ENCODE assay signal across 11 cellular contexts in genomic region chr14:89589400-89590128, GRCh38.
A peak's percentile ranks its signal among the peaks of the same experiment; 100 is the strongest.
DNase-seq lines count a peak whose midpoint lies in the region; ATAC-seq and TF ChIP-seq lines count a peak whose summit lies in the region.
"Had no signal": no experiment of that assay in that cellular context is flagged by ENCODE, and none has a peak within 500 bp of the region (broad histone marks: within the 10 kb centered on the region; RNA-seq: fewer than 3 reads in every experiment).

No MANE protein-coding gene starts in this region.

- H3K27me3 ChIP-seq in BLaER1 (no peaks in the 10 kb centered on the region), tibial artery (no peaks in the 10 kb centered on the region)

- peaks cover 64% of the 10 kb centered on the region for H3K9me3 ChIP-seq in BLaER1
- no peaks in the 10 kb centered on the region for H3K9me3 ChIP-seq in tibial artery

- intact Hi-C loops in tibial artery (cut with DNase I; ENCODE audit: low total_unique reads): no loop called here

- peaks cover 15% of the 10 kb centered on the region for H3K4me1 ChIP-seq in BLaER1
- no peaks in the 10 kb centered on the region for H3K4me1 ChIP-seq in tibial artery

- peaks cover 12% of the 10 kb centered on the region for H3K36me3 Mint-ChIP-seq in IgD-negative memory B cell

- peaks cover 2% of the 10 kb centered on the region for H3K27me3 Mint-ChIP-seq in IgD-negative memory B cell

- peak overlapping the region; percentile 60 for H3K4me2 ChIP-seq in BLaER1

- DNase-seq in globus pallidus (ENCODE audit: low spot score) (peak; percentile 64), tibial artery (no peak), activated T-cell treated with anti-CD3 and anti-CD28 coated beads for 4 hours (no peak), activated gamma-delta T cell (lab: John Stamatoyannopoulos, UW) (no peak)
- DNase-seq in activated CD8-positive, alpha-beta memory T cell treated with anti-CD3 and anti-CD28 coated beads, Interleukin-2, amount 50 U/mL, for 4 hours: no peak
- DNase-seq: cortex of kidney, KG1 had no signal

- peak; percentile 53 for ATAC-seq in GM19397 (IDR thresholded peaks at IDR 0.05; ENCODE audit: unreplicated experiment)

- H3K4me3 ChIP-seq in BLaER1 (no peak overlapping the region), tibial artery (no peak overlapping the region)

- peaks cover 28 to 63% (median 37%) of the 10 kb centered on the region in 3 donors for H3K4me1 Mint-ChIP-seq in IgD-negative memory B cell

- no peak overlapping the region for H3K27ac ChIP-seq in BLaER1
- H3K27ac ChIP-seq in tibial artery: no peak overlapping the region
- H3K27ac ChIP-seq: C4-2B had no signal

- H4K20me1 ChIP-seq in BLaER1: no peaks in the 10 kb centered on the region; the same call in 1 of the 2 replicates

- H3K9me3 Mint-ChIP-seq in IgD-negative memory B cell: peaks cover 0 to 11% (median 2%) of the 10 kb centered on the region in 3 donors

- no peak overlapping the region for H3K9ac ChIP-seq in BLaER1

- peak overlapping the region; percentile 86 to 91 (median 89) for H3K27ac Mint-ChIP-seq in IgD-negative memory B cell

- TF ChIP-seq CTCF in tibial artery (IDR thresholded peaks at IDR 0.05): no peak

- peak overlapping the region in 2 of 4 donors; percentile 76 to 83 for H3K4me3 Mint-ChIP-seq in IgD-negative memory B cell

- H3K36me3 ChIP-seq in BLaER1 (peaks cover 56% of the 10 kb centered on the region), tibial artery (no peaks in the 10 kb centered on the region)
